Comparison of ENCODE assay signal across 8 cellular contexts in the genomic region with DNA sequence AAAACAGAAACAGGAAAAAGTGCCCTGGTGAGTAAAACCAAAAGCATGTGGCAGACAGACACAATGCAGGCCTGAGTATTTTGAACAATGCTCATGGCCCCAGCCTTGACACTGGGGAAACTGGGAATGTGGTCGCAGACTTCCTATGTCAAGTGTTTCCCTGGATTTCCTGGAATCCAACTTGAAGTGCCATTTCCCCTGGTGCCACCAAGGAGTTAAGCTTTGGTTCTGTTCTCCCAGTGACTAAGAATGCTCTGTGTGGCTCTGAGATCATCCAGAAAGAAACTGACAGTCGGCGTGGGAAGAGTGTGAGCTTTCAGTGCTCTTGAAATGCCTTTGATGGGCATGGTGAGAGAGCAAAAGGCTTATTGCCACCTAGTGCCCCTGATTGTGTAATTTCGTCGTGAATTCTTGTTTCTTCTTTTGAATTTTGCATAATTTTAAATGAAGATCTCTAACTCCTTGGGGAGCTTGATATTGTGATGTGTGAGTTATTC.
DNase-seq lines count a peak whose midpoint lies in the region; ATAC-seq, FAIRE-seq and TF ChIP-seq lines count a peak whose summit lies in the region.

No MANE protein-coding gene starts in this region.

- FAIRE-seq in GM12892 (lab: Jason Lieb, UNC) = no peak

- no peak for ATAC-seq in activated CD8-positive, alpha-beta T cell treated with anti-CD3 and anti-CD28 coated beads, Interleukin-2, amount 10 ng/mL, durations not matched to agents 7 days and 5 days
- ATAC-seq in gastroesophageal sphincter = peak; percentile 35
- no peak for ATAC-seq in HG03457 (IDR thresholded peaks at IDR 0.05; ENCODE audit: unreplicated experiment)

- no peak overlapping the region for H3K4me3 ChIP-seq in gastroesophageal sphincter

- H3K27me3 ChIP-seq in gastroesophageal sphincter = no peaks in the 10 kb centered on the region

- TF ChIP-seq POLR2A in gastroesophageal sphincter (IDR thresholded peaks at IDR 0.05) (no peak), GM12892 (IDR thresholded peaks at IDR 0.05; ENCODE audit: low read depth, low read length) (no peak)

- CTCF ChIA-PET in activated CD8-positive, alpha-beta T cell treated with anti-CD3 and anti-CD28 coated beads, Interleukin-2, amount 10 ng/mL, durations not matched to agents 7 days and 5 days (lab: Charles Lee) = interaction anchor here (0.7 to 2.7 kb wide), 18 partner anchors 9 to 117 kb away, joined by 3 to 27 read pairs (median 5); no protein-coding TSS in a partner anchor

- 4 to 10% methylated on average over 5 of the region's 5 CpGs for WGBS in gastroesophageal sphincter (ENCODE audit: low coverage in 1 of 2), 2 donors

- no peak for TF ChIP-seq CTCF in gastroesophageal sphincter (IDR thresholded peaks at IDR 0.05)

- H3K4me3 Mint-ChIP-seq in activated CD8-positive, alpha-beta T cell treated with anti-CD3 and anti-CD28 coated beads, Interleukin-2, amount 10 ng/mL, durations not matched to agents 7 days and 5 days = no peak overlapping the region

- no peaks in the 10 kb centered on the region for H3K36me3 ChIP-seq in gastroesophageal sphincter

- peak overlapping the region; percentile 87 to 91 (median 87) for H3K27ac ChIP-seq in gastroesophageal sphincter

- H3K27ac Mint-ChIP-seq in activated CD8-positive, alpha-beta T cell treated with anti-CD3 and anti-CD28 coated beads, Interleukin-2, amount 10 ng/mL, durations not matched to agents 7 days and 5 days = peak overlapping the region; percentile 0

- H3K27me3 Mint-ChIP-seq in activated CD8-positive, alpha-beta T cell treated with anti-CD3 and anti-CD28 coated beads, Interleukin-2, amount 10 ng/mL, durations not matched to agents 7 days and 5 days (ENCODE audit: low read depth) = no peaks in the 10 kb centered on the region

- POLR2A ChIA-PET in activated CD8-positive, alpha-beta T cell treated with anti-CD3 and anti-CD28 coated beads, Interleukin-2, amount 10 ng/mL, durations not matched to agents 7 days and 5 days (lab: Charles Lee) = no interaction called here

- peaks cover 22% of the 10 kb centered on the region for H3K4me1 Mint-ChIP-seq in activated CD8-positive, alpha-beta T cell treated with anti-CD3 and anti-CD28 coated beads, Interleukin-2, amount 10 ng/mL, durations not matched to agents 7 days and 5 days (ENCODE audit: low read depth)

- H3K36me3 Mint-ChIP-seq in activated CD8-positive, alpha-beta T cell treated with anti-CD3 and anti-CD28 coated beads, Interleukin-2, amount 10 ng/mL, durations not matched to agents 7 days and 5 days (ENCODE audit: low read depth) = peaks cover 5% of the 10 kb centered on the region

- no peaks in the 10 kb centered on the region for H3K9me3 ChIP-seq in gastroesophageal sphincter

- no peak for TF ChIP-seq EP300 in gastroesophageal sphincter (IDR thresholded peaks at IDR 0.05)

- DNase-seq in GM04503 (ENCODE audit: low read depth) = peak; percentile 68
- DNase-seq in activated CD8-positive, alpha-beta T cell treated with anti-CD3 and anti-CD28 coated beads, Interleukin-2, amount 10 ng/mL, durations not matched to agents 7 days and 5 days = peak; percentile 33
- peak; percentile 24 for DNase-seq in retina
- no peak for DNase-seq in GM12892 (ENCODE audit: insufficient read length)
- DNase-seq in NK-92 treated with Interleukin-12 subunit alpha and Interleukin-12 subunit beta, amount 100 ng/mL, for 24 hours (lab: John Stamatoyannopoulos, UW) = no peak
- DNase-seq in NCI-H1436 (lab: John Stamatoyannopoulos, UW) = no peak

- peaks cover 21 to 69% (median 40%) of the 10 kb centered on the region in 3 donors for H3K4me1 ChIP-seq in gastroesophageal sphincter

- H3K9me3 Mint-ChIP-seq in activated CD8-positive, alpha-beta T cell treated with anti-CD3 and anti-CD28 coated beads, Interleukin-2, amount 10 ng/mL, durations not matched to agents 7 days and 5 days (ENCODE audit: insufficient read depth) = no peaks in the 10 kb centered on the region

Comparison
In these comparisons a context has a peak if more than half of its experiments do, and no peak if none do; other contexts are left out.
1. DNase-seq: peak in GM04503 (single experiment), activated CD8-positive, alpha-beta T cell treated with anti-CD3 and anti-CD28 coated beads, Interleukin-2, amount 10 ng/mL, durations not matched to agents 7 days and 5 days (single experiment) and retina (single experiment); none in GM12892 (single experiment), NK-92 treated with Interleukin-12 subunit alpha and Interleukin-12 subunit beta, amount 100 ng/mL, for 24 hours (single experiment) and NCI-H1436 (single experiment).